ENCODE assay signal across 26 cellular contexts in the genomic region with DNA sequence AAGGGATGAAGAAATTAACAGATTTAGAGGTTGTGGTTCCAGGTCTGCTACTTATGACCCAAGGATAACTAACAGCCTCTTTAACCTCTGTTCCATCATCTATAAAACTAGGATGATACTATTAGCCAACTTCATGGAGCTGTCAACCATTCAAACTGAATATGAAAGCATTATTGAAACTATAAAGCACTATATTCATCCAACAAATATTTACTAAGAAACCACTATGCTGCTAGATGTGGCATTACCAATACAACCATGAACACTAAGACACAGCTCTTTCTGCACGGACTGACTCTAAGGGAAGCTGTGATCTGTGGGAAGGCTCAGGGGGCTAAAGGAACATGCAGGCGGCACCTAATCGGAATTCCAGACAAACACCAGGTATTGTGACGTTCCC.
DNase-seq lines count a peak whose midpoint lies in the region; ATAC-seq and TF ChIP-seq lines count a peak whose summit lies in the region.
"Had no signal": no experiment of that assay in that cellular context is flagged by ENCODE, and none has a peak within 500 bp of the region (broad histone marks: within the 10 kb centered on the region; RNA-seq: fewer than 3 reads in every experiment).

No MANE protein-coding gene starts in this region.

- no TSS peak for BruUV-seq in PC-3 (replicated peaks; lab: Mats Ljungman, UMichigan)

- H3K27ac ChIP-seq in PC-3 (ENCODE audit: low read length) (no peak overlapping the region), cingulate gyrus (ENCODE audit: low read depth, low read length) (peak overlapping the region; percentile 5), osteoblast (ENCODE audit: low read depth, low read length) (peak overlapping the region; percentile 74)
- H3K27ac ChIP-seq: pancreas had no signal

- H3K27me3 ChIP-seq in PC-3 (ENCODE audit: low read length) (no peaks in the 10 kb centered on the region), osteoblast (ENCODE audit: insufficient read depth, low read length) (no peaks in the 10 kb centered on the region)
- H3K27me3 ChIP-seq: BE2C, esophagus muscularis mucosa, pancreas, right atrium auricular region had no signal

- H3K79me2 ChIP-seq in PC-3 (ENCODE audit: low read length), result peaks cover 34% of the 10 kb centered on the region
- H3K79me2 ChIP-seq in osteoblast (ENCODE audit: insufficient read depth, low read length), result peaks cover 76% of the 10 kb centered on the region

- H3K36me3 ChIP-seq in PC-3 (ENCODE audit: low read depth, low read length) (no peaks in the 10 kb centered on the region), osteoblast (ENCODE audit: insufficient read depth, low read length) (no peaks in the 10 kb centered on the region)
- H3K36me3 ChIP-seq: BE2C, esophagus muscularis mucosa, pancreas, right atrium auricular region had no signal

- peak; percentile 35 for DNase-seq in EL
- no peak for DNase-seq in PC-3
- DNase-seq in osteoblast (ENCODE audit: insufficient read length, low spot score, missing footprints), result no peak
- no peak for DNase-seq in activated gamma-delta T cell (lab: John Stamatoyannopoulos, UW)
- DNase-seq in HT-29 (ENCODE audit: low spot score), result no peak
- no peak for DNase-seq in hippocampal formation (lab: John Stamatoyannopoulos, UW)
- DNase-seq in DMS53 treated with DMSO at 0.1 percent for 48 hours (lab: John Stamatoyannopoulos, UW; ENCODE audit: unreplicated experiment), result no peak
- DNase-seq: activated CD4-positive, alpha-beta T cell treated with anti-CD3 and anti-CD28 coated beads, Interleukin-2, amount 50 U/mL, for 1 hour; activated CD8-positive, alpha-beta memory T cell treated with anti-CD3 and anti-CD28 coated beads, Interleukin-2, amount 10 ng/mL, durations not matched to agents 7 days and 5 days; BE2C; DMS79; effector memory CD8-positive, alpha-beta T cell; islet precursor cell; natural killer cell; NCI-H1092; NCI-H1930; NCI-H226; NCI-H82; pancreas; Right ventricle myocardium superior; T-helper 9 cell had no signal

- intact Hi-C loops in PC-3 (cut with micrococcal nuclease), result no loop called here

- POLR2A ChIA-PET in PC-3 (lab: Charles Lee; ENCODE audit: unreplicated experiment), result no interaction called here

- H4K20me1 ChIP-seq in PC-3 (ENCODE audit: low read length), result no peaks in the 10 kb centered on the region
- no peaks in the 10 kb centered on the region for H4K20me1 ChIP-seq in osteoblast (ENCODE audit: insufficient read depth, low read length)

- H3F3A ChIP-seq in PC-3 (ENCODE audit: low read length, unreplicated experiment), result no peaks in the 10 kb centered on the region

- H3K4me2 ChIP-seq in PC-3 (ENCODE audit: low read length) (no peak overlapping the region), osteoblast (ENCODE audit: insufficient read depth, low read length) (peak overlapping the region; percentile 65)
- H3K4me2 ChIP-seq: A549 had no signal

- H3K9ac ChIP-seq in PC-3 (ENCODE audit: low read length), result no peak overlapping the region

- H3K4me1 ChIP-seq in PC-3 (ENCODE audit: insufficient read depth, low read length) (peaks cover 10% of the 10 kb centered on the region), osteoblast (ENCODE audit: insufficient read depth, low read length) (peaks cover 59% of the 10 kb centered on the region)
- H3K4me1 ChIP-seq: BE2C had no signal

- H2AFZ ChIP-seq in PC-3 (ENCODE audit: low read length), result no peak overlapping the region
- no peak overlapping the region for H2AFZ ChIP-seq in osteoblast (ENCODE audit: low read length)

- H3K9me3 ChIP-seq in PC-3 (ENCODE audit: low read length) (no peaks in the 10 kb centered on the region), osteoblast (ENCODE audit: low read depth, low read length) (no peaks in the 10 kb centered on the region)
- H3K9me3 ChIP-seq: A549, BE2C, esophagus muscularis mucosa, pancreas, right atrium auricular region had no signal

- peak; percentile 35; the same call in 1 of the 2 replicates for ATAC-seq in PC-3
- ATAC-seq: A549; activated CD8-positive, alpha-beta memory T cell treated with anti-CD3 and anti-CD28 coated beads, Interleukin-2, amount 10 ng/mL, durations not matched to agents 7 days and 5 days; activated T-helper 17 cell treated with anti-CD3 and anti-CD28 coated beads, Interleukin-2, amount 50 U/mL, for 72 hours; effector memory CD8-positive, alpha-beta T cell; natural killer cell; pancreas had no signal

- CTCF ChIA-PET in PC-3 (lab: Charles Lee), result no interaction called here

- H3K4me3 ChIP-seq in PC-3 (ENCODE audit: low read length) (no peak overlapping the region), osteoblast (ENCODE audit: insufficient read depth, low read length) (no peak overlapping the region)
- H3K4me3 ChIP-seq: A549, esophagus muscularis mucosa, pancreas, right atrium auricular region had no signal

- TF ChIP-seq CTCF in PC-3 (conservative IDR thresholded peaks at IDR 0.05; ENCODE audit: low read depth, low read length), result no peak
- TF ChIP-seq CTCF in osteoblast (IDR thresholded peaks at IDR 0.05; ENCODE audit: extremely low read depth, low read depth, low read length), result no peak

- no peaks in the 10 kb centered on the region for H3K9me2 ChIP-seq in PC-3 (replicated peaks; ENCODE audit: low read length)
